In the genomic region with DNA sequence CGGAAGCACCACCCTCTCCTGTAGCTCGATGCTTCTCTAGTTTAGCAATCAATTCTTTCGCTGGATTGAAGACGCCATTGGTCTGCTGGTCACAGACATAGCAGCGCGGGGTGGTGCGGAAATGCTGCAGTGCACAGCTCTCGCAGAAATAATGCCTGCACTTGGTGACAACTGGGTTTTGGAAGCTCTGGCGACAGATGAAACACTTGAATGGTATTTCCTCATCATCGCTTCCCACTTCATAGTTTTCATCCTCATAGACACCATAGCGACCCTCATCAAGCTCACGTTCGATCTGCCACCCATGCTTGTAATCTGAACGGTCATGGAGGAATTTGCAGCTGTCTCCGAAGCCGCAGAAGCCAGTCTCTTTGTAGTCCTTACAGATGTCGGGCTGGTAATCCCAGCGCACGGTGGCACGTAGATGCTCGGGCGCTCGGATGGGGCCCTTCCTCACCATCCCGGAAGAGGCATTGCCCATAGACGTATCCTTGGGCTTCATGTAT, we compare ENCODE assay signal across 1 cellular context.
TF ChIP-seq lines count a peak whose summit lies in the region.

No MANE protein-coding gene starts in this region.

TF ChIP-seq in H1, 55 proteins besides CTCF, POLR2A, EP300 and RAD21:
- TF ChIP-seq, protein P1, sequence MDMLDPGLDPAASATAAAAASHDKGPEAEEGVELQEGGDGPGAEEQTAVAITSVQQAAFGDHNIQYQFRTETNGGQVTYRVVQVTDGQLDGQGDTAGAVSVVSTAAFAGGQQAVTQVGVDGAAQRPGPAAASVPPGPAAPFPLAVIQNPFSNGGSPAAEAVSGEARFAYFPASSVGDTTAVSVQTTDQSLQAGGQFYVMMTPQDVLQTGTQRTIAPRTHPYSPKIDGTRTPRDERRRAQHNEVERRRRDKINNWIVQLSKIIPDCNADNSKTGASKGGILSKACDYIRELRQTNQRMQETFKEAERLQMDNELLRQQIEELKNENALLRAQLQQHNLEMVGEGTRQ (IDR thresholded peaks at IDR 0.05; ENCODE audit: low read length), result no peak
- TF ChIP-seq RBBP5 (IDR thresholded peaks at IDR 0.05; ENCODE audit: borderline replicate concordance, low read depth, low read length), result no peak
- TF ChIP-seq CBX5 (IDR thresholded peaks at IDR 0.05; ENCODE audit: low read depth, low read length), result no peak
- TF ChIP-seq HDAC6 (IDR thresholded peaks at IDR 0.05; ENCODE audit: low read depth, low read length), result no peak
- TF ChIP-seq CEBPB (IDR thresholded peaks at IDR 0.05; ENCODE audit: low read depth, low read length), result no peak
- TF ChIP-seq RXRA (IDR thresholded peaks at IDR 0.05; ENCODE audit: insufficient read depth, low read depth, low read length), result no peak
- TF ChIP-seq CBX8 (IDR thresholded peaks at IDR 0.05; ENCODE audit: borderline replicate concordance, low read depth, low read length), result no peak
- no peak for TF ChIP-seq POU5F1 (IDR thresholded peaks at IDR 0.05; ENCODE audit: low read depth, low read length)
- TF ChIP-seq FOSL1 (IDR thresholded peaks at IDR 0.05; ENCODE audit: insufficient read depth, low read depth, low read length), result no peak
- TF ChIP-seq TBP (IDR thresholded peaks at IDR 0.05; ENCODE audit: low read depth, low read length), result no peak
- no peak; a peak in 1 of 4 replicates for TF ChIP-seq SIN3A (conservative IDR thresholded peaks at IDR 0.05 in 1 of 2, IDR thresholded peaks at IDR 0.05 in 1 of 2; ENCODE audit: low read depth in 1 of 2, low read length in 2 of 2)
- no peak for TF ChIP-seq EZH2 (IDR thresholded peaks at IDR 0.05; ENCODE audit: low read depth, low read length, severe bottlenecking)
- no peak for TF ChIP-seq SP4 (IDR thresholded peaks at IDR 0.05; ENCODE audit: low read length)
- TF ChIP-seq KDM5A (IDR thresholded peaks at IDR 0.05; ENCODE audit: low read length), result no peak
- no peak for TF ChIP-seq JUN (IDR thresholded peaks at IDR 0.05; ENCODE audit: low read depth, low read length)
- no peak for TF ChIP-seq GTF2F1 (IDR thresholded peaks at IDR 0.05; ENCODE audit: borderline replicate concordance, low read depth, low read length)
